1 cellular context compared by ENCODE assay signal in the genomic region with DNA sequence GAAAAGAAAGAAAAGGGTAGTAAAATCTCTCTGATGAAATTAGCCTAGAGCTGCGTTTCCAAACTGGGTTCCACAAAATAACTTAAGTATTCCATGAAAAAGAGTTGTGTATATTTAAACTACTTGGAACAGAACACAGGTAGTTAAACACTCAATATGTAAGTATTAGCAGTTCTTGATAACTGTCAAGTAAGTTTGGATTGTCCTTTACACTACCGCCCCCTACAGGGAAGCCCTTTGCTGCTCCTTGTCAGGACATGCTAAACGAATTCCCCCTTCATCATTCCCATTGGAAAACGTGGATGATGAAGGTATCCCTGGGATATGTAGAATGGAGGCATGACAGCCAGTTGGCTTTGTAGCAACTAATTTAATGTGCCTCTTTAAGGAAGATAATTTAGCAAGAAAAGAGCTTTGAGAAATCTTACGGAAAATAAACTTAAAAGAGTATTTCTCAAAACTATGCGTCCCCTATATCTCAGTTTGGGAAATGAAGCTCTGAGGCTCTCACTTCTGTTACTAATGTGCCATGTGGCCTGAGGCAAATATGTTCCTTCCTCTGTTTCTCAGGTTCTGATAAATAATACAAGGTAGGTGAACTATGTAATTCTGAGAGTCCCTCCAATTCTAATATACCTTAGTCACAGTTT.
TF ChIP-seq lines count a peak whose summit lies in the region.

No MANE protein-coding gene starts in this region.

TF ChIP-seq in A549, 52 proteins besides CTCF, POLR2A, EP300 and RAD21:
- TF ChIP-seq, protein P1, sequence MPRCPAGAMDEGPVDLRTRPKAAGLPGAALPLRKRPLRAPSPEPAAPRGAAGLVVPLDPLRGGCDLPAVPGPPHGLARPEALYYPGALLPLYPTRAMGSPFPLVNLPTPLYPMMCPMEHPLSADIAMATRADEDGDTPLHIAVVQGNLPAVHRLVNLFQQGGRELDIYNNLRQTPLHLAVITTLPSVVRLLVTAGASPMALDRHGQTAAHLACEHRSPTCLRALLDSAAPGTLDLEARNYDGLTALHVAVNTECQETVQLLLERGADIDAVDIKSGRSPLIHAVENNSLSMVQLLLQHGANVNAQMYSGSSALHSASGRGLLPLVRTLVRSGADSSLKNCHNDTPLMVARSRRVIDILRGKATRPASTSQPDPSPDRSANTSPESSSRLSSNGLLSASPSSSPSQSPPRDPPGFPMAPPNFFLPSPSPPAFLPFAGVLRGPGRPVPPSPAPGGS (IDR thresholded peaks at IDR 0.05): no peak
- TF ChIP-seq ZC3H11A (IDR thresholded peaks at IDR 0.05) (no peak), NPAS2 (CRISPR knock-in tag; IDR thresholded peaks at IDR 0.05; ENCODE audit: borderline replicate concordance) (no peak), HEYL (CRISPR knock-in tag; IDR thresholded peaks at IDR 0.05) (no peak), BHLHE40 (IDR thresholded peaks at IDR 0.05; ENCODE audit: low read depth, low read length) (no peak), JUNB (IDR thresholded peaks at IDR 0.05) (no peak), MAZ (IDR thresholded peaks at IDR 0.05; ENCODE audit: borderline replicate concordance, low read depth, low read length) (no peak), SMC3 (IDR thresholded peaks at IDR 0.05) (peak; percentile 82), ESRRA (IDR thresholded peaks at IDR 0.05; ENCODE audit: borderline replicate concordance, low read length) (no peak), NR3C1 (IDR thresholded peaks at IDR 0.05) (no peak), MYC (IDR thresholded peaks at IDR 0.05; ENCODE audit: borderline replicate concordance, low read length) (no peak), RARB (CRISPR knock-in tag; IDR thresholded peaks at IDR 0.05) (no peak), CHD4 (IDR thresholded peaks at IDR 0.05; ENCODE audit: borderline replicate concordance) (no peak), FOSL2 (IDR thresholded peaks at IDR 0.05) (no peak), FOSL2 (CRISPR knock-in tag; IDR thresholded peaks at IDR 0.05) (no peak), RNF2 (IDR thresholded peaks at IDR 0.05; ENCODE audit: borderline replicate concordance, low read depth) (no peak), GATA3 (IDR thresholded peaks at IDR 0.05; ENCODE audit: borderline replicate concordance) (no peak), HOXA7 (CRISPR knock-in tag; IDR thresholded peaks at IDR 0.05) (peak; percentile 40; the same call in 1 of the 2 replicates)
- TF ChIP-seq, protein P2, sequence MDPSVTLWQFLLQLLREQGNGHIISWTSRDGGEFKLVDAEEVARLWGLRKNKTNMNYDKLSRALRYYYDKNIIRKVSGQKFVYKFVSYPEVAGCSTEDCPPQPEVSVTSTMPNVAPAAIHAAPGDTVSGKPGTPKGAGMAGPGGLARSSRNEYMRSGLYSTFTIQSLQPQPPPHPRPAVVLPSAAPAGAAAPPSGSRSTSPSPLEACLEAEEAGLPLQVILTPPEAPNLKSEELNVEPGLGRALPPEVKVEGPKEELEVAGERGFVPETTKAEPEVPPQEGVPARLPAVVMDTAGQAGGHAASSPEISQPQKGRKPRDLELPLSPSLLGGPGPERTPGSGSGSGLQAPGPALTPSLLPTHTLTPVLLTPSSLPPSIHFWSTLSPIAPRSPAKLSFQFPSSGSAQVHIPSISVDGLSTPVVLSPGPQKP (IDR thresholded peaks at IDR 0.05; ENCODE audit: low read depth, low read length): no peak
- TF ChIP-seq, protein P3, sequence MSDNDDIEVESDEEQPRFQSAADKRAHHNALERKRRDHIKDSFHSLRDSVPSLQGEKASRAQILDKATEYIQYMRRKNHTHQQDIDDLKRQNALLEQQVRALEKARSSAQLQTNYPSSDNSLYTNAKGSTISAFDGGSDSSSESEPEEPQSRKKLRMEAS (IDR thresholded peaks at IDR 0.05): no peak
- TF ChIP-seq, protein P4, sequence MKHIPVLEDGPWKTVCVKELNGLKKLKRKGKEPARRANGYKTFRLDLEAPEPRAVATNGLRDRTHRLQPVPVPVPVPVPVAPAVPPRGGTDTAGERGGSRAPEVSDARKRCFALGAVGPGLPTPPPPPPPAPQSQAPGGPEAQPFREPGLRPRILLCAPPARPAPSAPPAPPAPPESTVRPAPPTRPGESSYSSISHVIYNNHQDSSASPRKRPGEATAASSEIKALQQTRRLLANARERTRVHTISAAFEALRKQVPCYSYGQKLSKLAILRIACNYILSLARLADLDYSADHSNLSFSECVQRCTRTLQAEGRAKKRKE (CRISPR knock-in tag; IDR thresholded peaks at IDR 0.05; ENCODE audit: low read depth): 0 out of 2 replicates have a peak, but pooled peaks have one; percentile 42
- TF ChIP-seq, protein P5, sequence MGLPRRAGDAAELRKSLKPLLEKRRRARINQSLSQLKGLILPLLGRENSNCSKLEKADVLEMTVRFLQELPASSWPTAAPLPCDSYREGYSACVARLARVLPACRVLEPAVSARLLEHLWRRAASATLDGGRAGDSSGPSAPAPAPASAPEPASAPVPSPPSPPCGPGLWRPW (IDR thresholded peaks at IDR 0.05): no peak
